In genomic region chr3:13451301-13451673, GRCh38 we compare ENCODE assay signal across 8 cellular contexts. TPM values are rescaled to one million over a fixed set of nuclear protein-coding genes. Genes with fewer than 3 reads are reported as not detected.
A peak's percentile ranks its signal among the peaks of the same experiment; 100 is the strongest.
DNase-seq lines count a peak whose midpoint lies in the region; ATAC-seq, FAIRE-seq and TF ChIP-seq lines count a peak whose summit lies in the region.

No MANE protein-coding gene starts in this region.

- H3K4me2 ChIP-seq in A549 = peak overlapping the region; percentile 87
- H3K4me2 ChIP-seq in Loucy (ENCODE audit: low read depth, low read length, poor library complexity, severe bottlenecking) = peak overlapping the region; percentile 59
- peak overlapping the region; percentile 92 for H3K4me2 ChIP-seq in smooth muscle cell

- no peaks in the 10 kb centered on the region for H4K20me1 ChIP-seq in Loucy (ENCODE audit: insufficient read depth, low read length, poor library complexity, severe bottlenecking)
- H4K20me1 ChIP-seq in smooth muscle cell (ENCODE audit: low read depth) = no peaks in the 10 kb centered on the region

- 6% methylated on average over 5 of the region's 7 CpGs for WGBS in A549 (ENCODE audit: missing lambda C conversion rate)
- 7% methylated on average over 7 of the region's 7 CpGs for WGBS in smooth muscle cell (ENCODE audit: low lambda C conversion rate)

- no peak for FAIRE-seq in A549 (lab: Jason Lieb, UNC)

- CTCF ChIA-PET in A549 (lab: Yijun Ruan, JAX) = interaction anchor here (1.0 to 8.7 kb wide), 11 partner anchors 11 to 363 kb away, joined by 4 to 127 read pairs (median 16); partner anchors contain the start of gene NUP210

- TF ChIP-seq EP300 in A549 (IDR thresholded peaks at IDR 0.05) = no peak

- H3K27ac Mint-ChIP-seq in activated T-cell treated with anti-CD3 and anti-CD28 coated beads, Interleukin-2, amount 50 U/mL, for 72 hours = peak overlapping the region; percentile 92

- H3K4me3 ChIP-seq in A549 (peak overlapping the region; percentile 55), Loucy (ENCODE audit: low read length, poor library complexity, severe bottlenecking) (peak overlapping the region; percentile 60), right atrium auricular region (peak overlapping the region; percentile 35 to 59), smooth muscle cell (peak overlapping the region; percentile 63)

- H3K9me3 ChIP-seq in A549 (no peaks in the 10 kb centered on the region), Loucy (ENCODE audit: insufficient read depth, low read depth, low read length) (no peaks in the 10 kb centered on the region), right atrium auricular region (no peaks in the 10 kb centered on the region), smooth muscle cell (replicated peaks; ENCODE audit: low read depth) (no peaks in the 10 kb centered on the region)

- H3K36me3 Mint-ChIP-seq in activated T-cell treated with anti-CD3 and anti-CD28 coated beads, Interleukin-2, amount 50 U/mL, for 72 hours (ENCODE audit: insufficient read depth in 2 of 2) = no peaks in the 10 kb centered on the region

- TF ChIP-seq RAD21 in A549 (conservative IDR thresholded peaks at IDR 0.05 in 1 of 2, IDR thresholded peaks at IDR 0.05 in 1 of 2) = no peak

- peak overlapping the region; percentile 73; the same call in 1 of the 2 replicates for H2AFZ ChIP-seq in Loucy (ENCODE audit: low read length)
- H2AFZ ChIP-seq in smooth muscle cell (ENCODE audit: low read depth) = peak overlapping the region; percentile 94

- intact Hi-C loops in posterior cingulate gyrus (cut with DNase I) = loop anchor here (5.0 kb wide), 1 partner anchor 144 kb away; no protein-coding TSS in a partner anchor

- peak overlapping the region; percentile 94 to 96 for H3K4me3 Mint-ChIP-seq in activated T-cell treated with anti-CD3 and anti-CD28 coated beads, Interleukin-2, amount 50 U/mL, for 72 hours

- H3K79me2 ChIP-seq in Loucy (ENCODE audit: insufficient read depth, low read length) = no peaks in the 10 kb centered on the region
- H3K79me2 ChIP-seq in smooth muscle cell (ENCODE audit: low read depth) = no peaks in the 10 kb centered on the region

- TF ChIP-seq POLR2A in A549 (IDR thresholded peaks at IDR 0.05; ENCODE audit: low read length) = no peak

- no peaks in the 10 kb centered on the region for H3K27me3 Mint-ChIP-seq in activated T-cell treated with anti-CD3 and anti-CD28 coated beads, Interleukin-2, amount 50 U/mL, for 72 hours (ENCODE audit: low read depth)

- peaks cover 21% of the 10 kb centered on the region for H3K4me1 Mint-ChIP-seq in activated T-cell treated with anti-CD3 and anti-CD28 coated beads, Interleukin-2, amount 50 U/mL, for 72 hours (ENCODE audit: low read depth)

- H3F3A ChIP-seq in Loucy (ENCODE audit: low read depth) = no peaks in the 10 kb centered on the region
- H3F3A ChIP-seq in smooth muscle cell (ENCODE audit: low read depth) = peaks cover 6% of the 10 kb centered on the region

- H3K36me3 ChIP-seq in Loucy (ENCODE audit: insufficient read depth, low read length) (no peaks in the 10 kb centered on the region), right atrium auricular region (no peaks in the 10 kb centered on the region), smooth muscle cell (ENCODE audit: low read depth) (no peaks in the 10 kb centered on the region)

- H3K4me1 ChIP-seq in A549 = 0 out of 3 replicates have a peak, but pooled peaks cover 5% of the 10 kb centered on the region
- H3K4me1 ChIP-seq in Loucy (ENCODE audit: insufficient read depth, low read length, poor library complexity, severe bottlenecking) = peaks cover 8% of the 10 kb centered on the region
- H3K4me1 ChIP-seq in right atrium auricular region = peaks cover 0 to 15% of the 10 kb centered on the region in 2 donors
- H3K4me1 ChIP-seq in smooth muscle cell (ENCODE audit: low read depth) = peaks cover 8% of the 10 kb centered on the region

- H3K27ac ChIP-seq in A549 (peak overlapping the region; percentile 72 to 86), right atrium auricular region (peak overlapping the region; percentile 88 to 89), smooth muscle cell (ENCODE audit: low read depth) (peak overlapping the region; percentile 92)

- H3K27me3 ChIP-seq in Loucy (ENCODE audit: insufficient read depth, low read length, poor library complexity, severe bottlenecking) (no peaks in the 10 kb centered on the region), right atrium auricular region (no peaks in the 10 kb centered on the region), smooth muscle cell (ENCODE audit: low read depth) (no peaks in the 10 kb centered on the region)

- no peak overlapping the region for H3K9ac ChIP-seq in Loucy (ENCODE audit: low read depth, low read length, poor library complexity, severe bottlenecking)
- peak overlapping the region; percentile 75 for H3K9ac ChIP-seq in smooth muscle cell (ENCODE audit: low read depth)

- POLR2A ChIA-PET in A549 (lab: Yijun Ruan, JAX) = interaction anchor here (0.9 to 2.3 kb wide), 3 partner anchors 15 to 359 kb away, joined by 4 to 7 read pairs (median 7); partner anchors contain the start of gene HDAC11

- H3K9me2 ChIP-seq in Loucy (replicated peaks; ENCODE audit: low read depth, low read length) = no peaks in the 10 kb centered on the region

- ATAC-seq in A549 (peak; percentile 45 to 60; a peak in 5 of 6 replicates), GM21381 (IDR thresholded peaks at IDR 0.05; ENCODE audit: unreplicated experiment) (peak; percentile 1)
- ATAC-seq in activated T-cell treated with anti-CD3 and anti-CD28 coated beads, Interleukin-2, amount 50 U/mL, for 72 hours (replicated peaks in 1 of 2) = peak; percentile 50 to 53

- peak in 1 of 2 experiments; percentile 45 for DNase-seq in A549 (ENCODE audit: low read depth in 1 of 2, low spot score in 1 of 2)
- DNase-seq in activated T-cell treated with anti-CD3 and anti-CD28 coated beads, Interleukin-2, amount 50 U/mL, for 72 hours = peak; percentile 8 to 20
- no peak for DNase-seq in right atrium auricular region (ENCODE audit: low spot score)
- DNase-seq in smooth muscle cell (lab: John Stamatoyannopoulos, UW; ENCODE audit: unreplicated experiment) = no peak
- no peak for DNase-seq in NCI-H2171 treated with DMSO at 0.1 percent for 48 hours (lab: John Stamatoyannopoulos, UW)
- DNase-seq in posterior cingulate gyrus = no peak

- TF ChIP-seq CTCF in A549 (IDR thresholded peaks at IDR 0.05) (no peak), Loucy (conservative IDR thresholded peaks at IDR 0.05; ENCODE audit: low read length) (no peak), right atrium auricular region (IDR thresholded peaks at IDR 0.05) (no peak), smooth muscle cell (IDR thresholded peaks at IDR 0.05; ENCODE audit: borderline replicate concordance, insufficient read depth, poor library complexity, severe bottlenecking) (no peak)

- no peaks in the 10 kb centered on the region for H3K9me3 Mint-ChIP-seq in activated T-cell treated with anti-CD3 and anti-CD28 coated beads, Interleukin-2, amount 50 U/mL, for 72 hours

TF ChIP-seq in A549, 52 proteins besides CTCF, POLR2A, EP300 and RAD21:
- TF ChIP-seq TFCP2L1 (CRISPR knock-in tag; IDR thresholded peaks at IDR 0.05) = no peak
- peak; percentile 27 for TF ChIP-seq MAFK (IDR thresholded peaks at IDR 0.05; ENCODE audit: partially characterized antibody)
- no peak for TF ChIP-seq KDM1A (IDR thresholded peaks at IDR 0.05; ENCODE audit: low read depth)
- no peak for TF ChIP-seq PBX3 (IDR thresholded peaks at IDR 0.05)
- TF ChIP-seq FOSL2 (IDR thresholded peaks at IDR 0.05) = no peak
- TF ChIP-seq FOSL2 (CRISPR knock-in tag; IDR thresholded peaks at IDR 0.05) = peak; percentile 24; the same call in 1 of the 2 replicates

RNA-seq across cellular contexts. Expression of gene HDAC11, which starts 28.8 kb away (rescaled TPM):
- 5.6 and 5.8 TPM in 2 replicates for polyA plus RNA-seq in A549 (2011; rRNA removed)
- polyA plus RNA-seq in A549 (2012; cell fraction: cytosol; rRNA removed) = 7.3 and 9.3 TPM in 2 replicates
- 9.0 and 9.7 TPM in 2 replicates for polyA plus RNA-seq in A549 (2012; cell fraction: nucleus; rRNA removed)
- 8.4 to 11.3 TPM (median 9.2 TPM) in 3 replicates for polyA plus RNA-seq in A549 (2017; fragmentation: RNase III; extraction: RNeasy Plus Mini Kit Qiagen cat#74134 plus additional on column Dnase treatment)
- 5.2 and 6.9 TPM in 2 replicates for polyA minus RNA-seq in A549 (2011; rRNA and poly(A)+ RNA removed)
- total RNA-seq in activated T-cell treated with anti-CD3 and anti-CD28 coated beads, Interleukin-2, amount 50 U/mL, for 72 hours = 1 to 10 TPM; 6.2 to 8.0 TPM
- 10 to 100 TPM; 30.6 to 30.7 TPM for total RNA-seq in right atrium auricular region
- total RNA-seq in smooth muscle cell = 7.5 and 9.6 TPM in 2 replicates
- polyA plus RNA-seq in smooth muscle cell = 14.8 and 20.2 TPM in 2 replicates

RNA-seq across cellular contexts. Expression of gene NUP210, which starts 31.2 kb away (rescaled TPM):
- polyA plus RNA-seq in A549 (2011; rRNA removed) (28.1 and 37.1 TPM in 2 replicates), A549 (2017; fragmentation: RNase III; extraction: RNeasy Plus Mini Kit Qiagen cat#74134 plus additional on column Dnase treatment) (24.1 to 25.7 TPM (median 25.0 TPM) in 3 replicates), smooth muscle cell (0.22 and 0.35 TPM in 2 replicates)
- polyA plus RNA-seq in A549 (2012; cell fraction: cytosol; rRNA removed) = 27.6 and 40.0 TPM in 2 replicates
- polyA plus RNA-seq in A549 (2012; cell fraction: nucleus; rRNA removed) = 97.7 and 127 TPM in 2 replicates
- polyA minus RNA-seq in A549 (2011; rRNA and poly(A)+ RNA removed) = 54.6 and 58.3 TPM in 2 replicates
- 100 to 1,000 TPM; 138 to 144 TPM for total RNA-seq in activated T-cell treated with anti-CD3 and anti-CD28 coated beads, Interleukin-2, amount 50 U/mL, for 72 hours
- total RNA-seq in right atrium auricular region (1 to 10 TPM; 4.4 to 4.5 TPM), smooth muscle cell (0.58 and 1.5 TPM in 2 replicates)

Comparison
In these comparisons a context has a peak if more than half of its experiments do, and no peak if none do; other contexts are left out.
1. ATAC-seq: peak in every context shown above with its lines; median percentile 52 in A549; 52 in activated T-cell treated with anti-CD3 and anti-CD28 coated beads, Interleukin-2, amount 50 U/mL, for 72 hours; 1 in GM21381.
2. DNase-seq: peak in activated T-cell treated with anti-CD3 and anti-CD28 coated beads, Interleukin-2, amount 50 U/mL, for 72 hours (2 of 2); none in right atrium auricular region (single experiment), smooth muscle cell (single experiment), NCI-H2171 treated with DMSO at 0.1 percent for 48 hours (single experiment) and posterior cingulate gyrus (0 of 10).
3. RNA of gene NUP210, which starts 31.2 kb away (total RNA-seq): 138 to 144 TPM in activated T-cell treated with anti-CD3 and anti-CD28 coated beads, Interleukin-2, amount 50 U/mL, for 72 hours; 4.4 to 4.5 TPM in right atrium auricular region and 0.58 to 1.5 TPM in smooth muscle cell; every median in the first group is over 10 times any median in the second.
4. Peak in every context shown above with its lines, with median percentiles within 50 percentile points of each other: H3K27ac ChIP-seq, H3K4me2 ChIP-seq and H3K4me3 ChIP-seq.